Comparison of ENCODE assay signal across 21 cellular contexts in the genomic region with DNA sequence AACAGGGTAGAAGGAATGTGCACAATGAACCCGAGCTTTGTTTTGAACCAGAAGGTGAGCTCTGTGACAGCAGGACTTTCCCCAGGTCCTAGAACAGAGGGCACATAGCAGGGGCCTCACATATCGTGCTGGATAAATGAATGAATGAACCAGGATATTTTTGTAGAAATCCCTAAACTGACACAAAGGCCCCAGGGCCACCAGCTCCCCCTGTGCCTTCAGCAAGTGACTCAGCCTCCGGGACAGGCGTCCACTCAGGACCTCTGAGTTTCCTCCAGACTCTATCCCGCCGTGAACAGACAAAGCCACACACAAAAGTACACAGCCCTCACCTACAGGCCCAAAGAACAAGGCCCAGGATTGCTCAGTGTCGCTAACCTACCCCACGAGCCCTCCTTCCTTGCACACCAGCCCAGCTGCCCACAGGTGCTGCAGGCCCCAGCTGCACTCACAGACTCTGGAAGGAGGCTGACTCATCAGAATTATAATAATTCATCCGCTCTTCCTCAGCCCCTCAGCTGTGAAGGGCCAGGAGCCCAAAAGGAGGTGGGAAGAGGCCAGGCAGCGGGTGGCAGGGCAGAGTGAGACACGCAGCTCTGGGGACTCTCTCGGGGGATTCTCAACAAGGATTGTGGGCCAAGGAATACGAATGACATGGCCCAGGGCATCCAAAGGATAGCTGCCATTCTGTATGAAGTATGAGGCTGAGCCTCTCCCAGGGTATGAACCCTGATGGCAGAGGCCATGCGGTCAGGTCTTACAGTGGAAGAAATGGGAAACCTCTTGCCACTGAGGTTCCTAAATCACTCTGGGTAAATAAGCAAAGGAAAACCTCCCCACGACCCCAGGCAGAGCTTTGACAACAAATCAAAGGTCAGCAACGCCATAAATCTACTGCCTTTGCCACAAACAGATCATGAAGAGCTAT. TPM values are rescaled to one million over a fixed set of nuclear protein-coding genes. Genes with fewer than 3 reads are reported as not detected.
A peak's percentile ranks its signal among the peaks of the same experiment; 100 is the strongest.
DNase-seq lines count a peak whose midpoint lies in the region; FAIRE-seq and TF ChIP-seq lines count a peak whose summit lies in the region.
"Had no signal": no experiment of that assay in that cellular context is flagged by ENCODE, and none has a peak within 500 bp of the region (broad histone marks: within the 10 kb centered on the region; RNA-seq: fewer than 3 reads in every experiment).

No MANE protein-coding gene starts in this region.

- no peak for FAIRE-seq in H1 (lab: Jason Lieb, UNC)
- FAIRE-seq: kidney, TTC549 had no signal

- no peak overlapping the region for H2AK5ac ChIP-seq in H1 (ENCODE audit: low read depth, low read length)

- no peak overlapping the region for H3K23ac ChIP-seq in H1 (ENCODE audit: insufficient read length)

- no peak for TF ChIP-seq POLR2A in H1 (IDR thresholded peaks at IDR 0.05; ENCODE audit: control extremely low read depth in 1 of 2, low read depth in 2 of 2, low read length in 2 of 2)

- no peak for TF ChIP-seq RAD21 in H1 (IDR thresholded peaks at IDR 0.05 in 1 of 2, conservative IDR thresholded peaks at IDR 0.05 in 1 of 2; ENCODE audit: low read depth in 2 of 2, low read length in 2 of 2)

- CTCF ChIA-PET in HEK293T (lab: Yijun Ruan, JAX) (interaction anchor here (1.0 to 2.2 kb wide), 4 partner anchors 8 to 360 kb away, joined by 3 to 13 read pairs (median 4); no protein-coding TSS in a partner anchor), H1 (lab: Charles Lee; ENCODE audit: partially characterized antibody) (interaction anchor here (0.9 to 2.8 kb wide), 6 partner anchors 9 to 359 kb away, joined by 3 to 13 read pairs (median 4); no protein-coding TSS in a partner anchor)

- no peak overlapping the region for H3K56ac ChIP-seq in H1 (replicated peaks; ENCODE audit: insufficient read length, low read depth, low read length)

- peak overlapping the region; percentile 25; the same call in 1 of the 2 replicates for H2AFZ ChIP-seq in H1 (ENCODE audit: low read length)
- H2AFZ ChIP-seq in osteoblast (ENCODE audit: low read length), result peak overlapping the region; percentile 42

- in situ Hi-C loops in GM13977 (cut with MboI; ENCODE audit: low pct_unique_long_range_greater_than_20kb, low sequenced_read_pairs, unreplicated experiment), result no loop called here

- H4K20me1 ChIP-seq in H1 (replicated peaks in 1 of 2; ENCODE audit: control insufficient read depth in 1 of 2, insufficient read depth in 2 of 2, low read length in 2 of 2) (no peaks in the 10 kb centered on the region), osteoblast (ENCODE audit: insufficient read depth, low read length) (no peaks in the 10 kb centered on the region)

- no peak overlapping the region for H3K27ac ChIP-seq in H1 (ENCODE audit: low read depth, low read length)
- H3K27ac ChIP-seq in osteoblast (ENCODE audit: low read depth, low read length), result no peak overlapping the region
- H3K27ac ChIP-seq: thyroid gland had no signal

- H3K23me2 ChIP-seq in H1 (ENCODE audit: low read depth, low read length), result no peaks in the 10 kb centered on the region

- H3K4me1 ChIP-seq in H1 (replicated peaks in 1 of 4; ENCODE audit: control insufficient read depth in 3 of 4, insufficient read depth in 4 of 4, low read length in 3 of 4) (no peaks in the 10 kb centered on the region), osteoblast (ENCODE audit: insufficient read depth, low read length) (no peaks in the 10 kb centered on the region)
- H3K4me1 ChIP-seq: thyroid gland had no signal

- no peak overlapping the region for H3K4ac ChIP-seq in H1 (replicated peaks; ENCODE audit: insufficient read length, low read depth, low read length)

- no peak overlapping the region for H2BK15ac ChIP-seq in H1 (ENCODE audit: low read length)

- H3K9me3 ChIP-seq in H1 (ENCODE audit: insufficient read depth in 2 of 2, low read depth in 1 of 2, low read length in 1 of 2) (no peaks in the 10 kb centered on the region; a peak in 2 of 4 replicates), osteoblast (ENCODE audit: low read depth, low read length) (no peaks in the 10 kb centered on the region)
- H3K9me3 ChIP-seq: thyroid gland had no signal

- peak overlapping the region; percentile 43; the same call in 1 of the 2 replicates for H2BK20ac ChIP-seq in H1 (ENCODE audit: low read length)

- POLR2A ChIA-PET in HEK293T (lab: Yijun Ruan, JAX) (no interaction called here), H1 (lab: Charles Lee; ENCODE audit: partially characterized antibody) (interaction anchor here (2.5 kb wide), 1 partner anchor 10 kb away, joined by 7 read pairs; no protein-coding TSS in a partner anchor)

- H4K5ac ChIP-seq in H1 (ENCODE audit: insufficient read length, low read depth, low read length), result no peak overlapping the region

- H2BK5ac ChIP-seq in H1 (ENCODE audit: low read depth, low read length), result no peak overlapping the region

- no peaks in the 10 kb centered on the region for H3K79me1 ChIP-seq in H1 (ENCODE audit: low read depth, low read length)

- DNase-seq in COLO668 (lab: John Stamatoyannopoulos, UW; ENCODE audit: unreplicated experiment), result peak; percentile 22
- no peak for DNase-seq in HEK293T (ENCODE audit: extremely low spot score)
- no peak for DNase-seq in H1 (ENCODE audit: low read depth in 1 of 2, low spot score in 2 of 2)
- no peak for DNase-seq in osteoblast (ENCODE audit: insufficient read length, low spot score, missing footprints)
- no peak for DNase-seq in GM13977 (ENCODE audit: low spot score)
- no peak for DNase-seq in occipital lobe (lab: John Stamatoyannopoulos, UW)
- DNase-seq in H4 (ENCODE audit: low spot score), result no peak
- DNase-seq: activated CD4-positive, alpha-beta T cell treated with anti-CD3 and anti-CD28 coated beads, Interleukin-2, amount 10 ng/mL, durations not matched to agents 7 days and 5 days; activated naive CD8-positive, alpha-beta T cell treated with anti-CD3 and anti-CD28 coated beads, Interleukin-2, amount 10 ng/mL, durations not matched to agents 7 days and 5 days; activated T-cell treated with anti-CD3 and anti-CD28 coated beads for 4 hours; central memory CD4-positive, alpha-beta T cell; effector CD4-positive, alpha-beta T cell; EL; kidney; NCI-H1930; NCI-H526; nucleus accumbens; stimulated activated CD4-positive, alpha-beta T cell treated with anti-CD3 and anti-CD28 coated beads, Interleukin-4, amount 100 ng/mL, for 4 hours; thyroid gland had no signal

- H3K36me3 ChIP-seq in H1 (ENCODE audit: control insufficient read depth in 2 of 4, insufficient read depth in 4 of 4, low read length in 3 of 4) (no peaks in the 10 kb centered on the region), osteoblast (ENCODE audit: insufficient read depth, low read length) (no peaks in the 10 kb centered on the region)
- H3K36me3 ChIP-seq: thyroid gland had no signal

- TF ChIP-seq EP300 in H1 (IDR thresholded peaks at IDR 0.05; ENCODE audit: borderline replicate concordance in 1 of 2, low read depth in 2 of 2, low read length in 2 of 2), result no peak

- H2BK12ac ChIP-seq in H1 (ENCODE audit: low read depth, low read length), result no peak overlapping the region

- H3K4me3 ChIP-seq in H1 (ENCODE audit: extremely low read depth in 1 of 4, insufficient read depth in 2 of 4, low read depth in 3 of 4, low read length in 4 of 4) (no peak overlapping the region), osteoblast (ENCODE audit: insufficient read depth, low read length) (no peak overlapping the region)
- H3K4me3 ChIP-seq: thyroid gland had no signal

- H3K9ac ChIP-seq in H1 (replicated peaks in 1 of 4; ENCODE audit: extremely low read depth in 1 of 4, low read depth in 3 of 4, low read length in 3 of 4), result no peak overlapping the region

- no peak overlapping the region; the same call in 1 of the 2 replicates for H3K18ac ChIP-seq in H1 (ENCODE audit: extremely low read depth, low read length)

- no peak overlapping the region for H4K8ac ChIP-seq in H1 (ENCODE audit: extremely low read depth, insufficient read depth, low read length)

- TF ChIP-seq CTCF in H1 (IDR thresholded peaks at IDR 0.05; ENCODE audit: control extremely low read depth in 1 of 3, insufficient read depth in 1 of 3, low read depth in 1 of 3, low read length in 3 of 3), result no peak
- TF ChIP-seq CTCF in osteoblast (IDR thresholded peaks at IDR 0.05; ENCODE audit: extremely low read depth, low read depth, low read length), result no peak
- TF ChIP-seq CTCF in GM13977 (IDR thresholded peaks at IDR 0.05; ENCODE audit: extremely low read depth, insufficient read depth, missing control alignments), result no peak

- no peaks in the 10 kb centered on the region for H3K27me3 ChIP-seq in H1 (replicated peaks in 1 of 4; ENCODE audit: control insufficient read depth in 3 of 4, extremely low read depth in 1 of 4, insufficient read depth in 3 of 4, low read length in 3 of 4)
- H3K27me3 ChIP-seq in osteoblast (ENCODE audit: insufficient read depth, low read length), result no peaks in the 10 kb centered on the region
- H3K27me3 ChIP-seq: thyroid gland had no signal

- H2BK120ac ChIP-seq in H1 (replicated peaks; ENCODE audit: low read depth, low read length), result no peak overlapping the region

- WGBS in H1 (ENCODE audit: extremely low coverage in 1 of 2, insufficient coverage in 1 of 2, insufficient read length in 1 of 2, insufficient replicate concordance in 2 of 2, low coverage in 1 of 2, low lambda C conversion rate in 2 of 2, missing lambda C conversion rate in 1 of 2), 2 experiments, result 90% methylated on average over 16 of the region's 16 CpGs; no CpG with 5 or more reads in 1 of the 2 experiments

- H3K14ac ChIP-seq in H1 (ENCODE audit: insufficient read length), result no peak overlapping the region

- H3K4me2 ChIP-seq in H1 (ENCODE audit: insufficient read depth in 1 of 2, low read depth in 2 of 2, low read length in 2 of 2), result no peak overlapping the region
- no peak overlapping the region for H3K4me2 ChIP-seq in osteoblast (ENCODE audit: insufficient read depth, low read length)

- no peaks in the 10 kb centered on the region for H3K79me2 ChIP-seq in H1 (ENCODE audit: control insufficient read depth in 1 of 2, insufficient read depth in 2 of 2, low read length in 2 of 2)
- no peaks in the 10 kb centered on the region for H3K79me2 ChIP-seq in osteoblast (ENCODE audit: insufficient read depth, low read length)

- H4K91ac ChIP-seq in H1 (replicated peaks; ENCODE audit: insufficient read length, low read length), result no peak overlapping the region

RNA-seq across cellular contexts. Expression of a gene that starts 40.9 kb away (rescaled TPM):
- 1.0 and 1.3 TPM in 2 replicates for total RNA-seq in H1 (2021; fragmentation: NEBNext Ultra II Directional; extraction: Animal tissue kit (Norgen Biotek cat#: 25700))
- polyA plus RNA-seq in H1 (2011; rRNA removed), result 0.09 TPM in 1 of 2 replicates, not detected in the other
- not detected for polyA plus RNA-seq in H1 (2011; cell fraction: cytosol; rRNA removed)
- polyA plus RNA-seq in H1 (2011; cell fraction: nucleus; rRNA removed), result 0.29 TPM
- polyA plus RNA-seq in H1 (2012, experiment 1 of 2), result 0.15 to 0.35 TPM in 2 of 4 replicates, not detected in the others
- polyA plus RNA-seq in H1 (2012, experiment 2 of 2), result not detected
- polyA plus RNA-seq in H1 (2013, experiment 1 of 2), result 0.22 TPM
- 0.07 TPM for polyA plus RNA-seq in H1 (2013, experiment 2 of 2)
- polyA minus RNA-seq in H1 (2011; rRNA and poly(A)+ RNA removed), result 2.1 and 2.5 TPM in 2 replicates
- not detected for polyA minus RNA-seq in H1 (2011; cell fraction: cytosol; rRNA and poly(A)+ RNA removed)
- polyA minus RNA-seq in H1 (2011; cell fraction: nucleus; rRNA and poly(A)+ RNA removed), result 6.0 TPM
- total RNA-seq in osteoblast, result 3.5 and 3.6 TPM in 2 replicates
- total RNA-seq in occipital lobe, result 7.3 TPM
- total RNA-seq in H4 (2014; rRNA removed; shearing (Covaris generic)), result 0.29 TPM in 1 of 2 replicates, not detected in the other

RNA-seq across cellular contexts. Expression of a gene that starts 43.8 kb away (rescaled TPM):
- total RNA-seq in H1 (2021; fragmentation: NEBNext Ultra II Directional; extraction: Animal tissue kit (Norgen Biotek cat#: 25700)), result 0.07 and 0.08 TPM in 2 replicates
- polyA plus RNA-seq in H1 (2011; rRNA removed), result 0.05 TPM in 2 replicates
- polyA plus RNA-seq in H1 (2011; cell fraction: cytosol; rRNA removed), result 0.13 TPM
- polyA plus RNA-seq in H1 (2011; cell fraction: nucleus; rRNA removed), result 0.20 TPM
- polyA plus RNA-seq in H1 (2012, experiment 1 of 2), result 0.03 to 0.09 TPM in 2 of 4 replicates, not detected in the others
- not detected for polyA plus RNA-seq in H1 (2012, experiment 2 of 2)
- polyA plus RNA-seq in H1 (2013, experiment 1 of 2), result 0.10 TPM
- polyA plus RNA-seq in H1 (2013, experiment 2 of 2), result 0.04 TPM
- 0.05 and 0.09 TPM in 2 replicates for polyA minus RNA-seq in H1 (2011; rRNA and poly(A)+ RNA removed)
- not detected for polyA minus RNA-seq in H1 (2011; cell fraction: cytosol; rRNA and poly(A)+ RNA removed)
- 0.20 TPM for polyA minus RNA-seq in H1 (2011; cell fraction: nucleus; rRNA and poly(A)+ RNA removed)
- total RNA-seq in osteoblast, result under 0.01 and 0.29 TPM in 2 replicates
- total RNA-seq in occipital lobe, result 1.1 TPM
- total RNA-seq in H4 (2014; rRNA removed; shearing (Covaris generic)), result 0.10 and 0.17 TPM in 2 replicates
- total RNA-seq: MCF 10A had no signal
